Comparison of ENCODE assay signal across 8 cellular contexts in genomic region chr6:42547407-42548329, GRCh38. TPM values are rescaled to one million over a fixed set of nuclear protein-coding genes. Genes with fewer than 3 reads are reported as not detected.
DNase-seq lines count a peak whose midpoint lies in the region; ATAC-seq and TF ChIP-seq lines count a peak whose summit lies in the region.

No MANE protein-coding gene starts in this region.

- intact Hi-C loops in gastrocnemius medialis (cut with DNase I; ENCODE audit: low total_unique reads): loop anchor here (1.0 to 5.0 kb wide), 2 partner anchors 16 to 285 kb away; no protein-coding TSS in a partner anchor

- H3K9me3 ChIP-seq in iPS-18a (ENCODE audit: control insufficient read depth, low read depth, low read length): no peaks in the 10 kb centered on the region
- H3K9me3 ChIP-seq in gastrocnemius medialis: no peaks in the 10 kb centered on the region

- no peak for TF ChIP-seq POLR2A in gastrocnemius medialis (IDR thresholded peaks at IDR 0.05)

- H3K4me3 ChIP-seq in iPS-18a (ENCODE audit: low read length) (peak overlapping the region; percentile 78), gastrocnemius medialis (peak overlapping the region; percentile 51 to 60 (median 52))

- H3K4me3 Mint-ChIP-seq in brain: peak overlapping the region; percentile 87 to 90 (median 89)

- H3K36me3 ChIP-seq in iPS-18a (ENCODE audit: control insufficient read depth, low read depth, low read length) (no peaks in the 10 kb centered on the region), gastrocnemius medialis (no peaks in the 10 kb centered on the region)

- H3K4me1 ChIP-seq in iPS-18a (ENCODE audit: control insufficient read depth, low read depth, low read length): peaks cover 10% of the 10 kb centered on the region
- peaks cover 0 to 6% of the 10 kb centered on the region in 2 donors for H3K4me1 ChIP-seq in gastrocnemius medialis

- no peaks in the 10 kb centered on the region for H3K27me3 ChIP-seq in iPS-18a (ENCODE audit: control insufficient read depth, insufficient read depth, low read length)
- H3K27me3 ChIP-seq in gastrocnemius medialis: no peaks in the 10 kb centered on the region

- H3K36me3 Mint-ChIP-seq in brain: no peaks in the 10 kb centered on the region

- DNase-seq in NCI-H2081 treated with DMSO at 0.1 percent for 48 hours (lab: John Stamatoyannopoulos, UW): peak; percentile 52
- peak; percentile 84 for DNase-seq in UCSD-AML1 (lab: John Stamatoyannopoulos, UW; ENCODE audit: unreplicated experiment)
- DNase-seq in gastrocnemius medialis: peak; percentile 45 to 54

- H3K9ac ChIP-seq in iPS-18a (ENCODE audit: low read length): no peak overlapping the region

- H3K27ac ChIP-seq in iPS-18a (ENCODE audit: low read length) (no peak overlapping the region), gastrocnemius medialis (peak overlapping the region; percentile 4 to 58 (median 30))

- in situ Hi-C loops in gastrocnemius medialis (cut with MboI; ENCODE audit: low sequenced_read_pairs in 4 of 4): loop anchor here (25.0 kb wide), 2 partner anchors 285 to 460 kb away; no protein-coding TSS in a partner anchor

- no peaks in the 10 kb centered on the region for H3K9me3 Mint-ChIP-seq in brain

- H3K4me1 Mint-ChIP-seq in brain: peaks cover 31% of the 10 kb centered on the region

- H3K27me3 Mint-ChIP-seq in brain: peaks cover 4% of the 10 kb centered on the region

- TF ChIP-seq CTCF in GM12872 (IDR thresholded peaks at IDR 0.05; ENCODE audit: insufficient read depth, low read depth, low read length) (peak; percentile 99), brain (conservative IDR thresholded peaks at IDR 0.05) (peak; percentile 92 to 99), gastrocnemius medialis (IDR thresholded peaks at IDR 0.05 in 4 of 5, conservative IDR thresholded peaks at IDR 0.05 in 1 of 5) (peak; percentile 78 to 97 (median 89))

- peak overlapping the region; percentile 89 to 98 (median 92) for H3K27ac Mint-ChIP-seq in brain

- peak; percentile 84 for ATAC-seq in HG02884 (IDR thresholded peaks at IDR 0.05; ENCODE audit: unreplicated experiment)
- ATAC-seq in gastrocnemius medialis: peak; percentile 94
- no peak for ATAC-seq in HG02973 (IDR thresholded peaks at IDR 0.05; ENCODE audit: unreplicated experiment)

RNA-seq across cellular contexts. Expression of gene UBR2, which starts 16.2 kb away (rescaled TPM):
- polyA plus RNA-seq in brain (ENCODE audit: insufficient read depth, low read depth, low replicate concordance): 6.5 TPM
- 10 to 100 TPM; 40.8 to 46.2 (median 44.7) TPM for total RNA-seq in gastrocnemius medialis
